ENCODE assay signal across 11 cellular contexts in the genomic region with DNA sequence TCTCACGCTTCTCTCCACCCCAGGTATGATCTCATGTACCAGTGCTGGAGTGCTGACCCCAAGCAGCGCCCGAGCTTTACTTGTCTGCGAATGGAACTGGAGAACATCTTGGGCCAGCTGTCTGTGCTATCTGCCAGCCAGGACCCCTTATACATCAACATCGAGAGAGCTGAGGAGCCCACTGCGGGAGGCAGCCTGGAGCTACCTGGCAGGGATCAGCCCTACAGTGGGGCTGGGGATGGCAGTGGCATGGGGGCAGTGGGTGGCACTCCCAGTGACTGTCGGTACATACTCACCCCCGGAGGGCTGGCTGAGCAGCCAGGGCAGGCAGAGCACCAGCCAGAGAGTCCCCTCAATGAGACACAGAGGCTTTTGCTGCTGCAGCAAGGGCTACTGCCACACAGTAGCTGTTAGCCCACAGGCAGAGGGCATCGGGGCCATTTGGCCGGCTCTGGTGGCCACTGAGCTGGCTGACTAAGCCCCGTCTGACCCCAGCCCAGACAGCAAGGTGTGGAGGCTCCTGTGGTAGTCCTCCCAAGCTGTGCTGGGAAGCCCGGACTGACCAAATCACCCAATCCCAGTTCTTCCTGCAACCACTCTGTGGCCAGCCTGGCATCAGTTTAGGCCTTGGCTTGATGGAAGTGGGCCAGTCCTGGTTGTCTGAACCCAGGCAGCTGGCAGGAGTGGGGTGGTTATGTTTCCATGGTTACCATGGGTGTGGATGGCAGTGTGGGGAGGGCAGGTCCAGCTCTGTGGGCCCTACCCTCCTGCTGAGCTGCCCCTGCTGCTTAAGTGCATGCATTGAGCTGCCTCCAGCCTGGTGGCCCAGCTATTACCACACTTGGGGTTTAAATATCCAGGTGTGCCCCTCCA. TPM values are rescaled to one million over a fixed set of nuclear protein-coding genes. Genes with fewer than 3 reads are reported as not detected.
DNase-seq lines count a peak whose midpoint lies in the region; ATAC-seq and TF ChIP-seq lines count a peak whose summit lies in the region.
"Had no signal": no experiment of that assay in that cellular context is flagged by ENCODE, and none has a peak within 500 bp of the region (broad histone marks: within the 10 kb centered on the region; RNA-seq: fewer than 3 reads in every experiment).

No MANE protein-coding gene starts in this region.

- intact Hi-C loops in Right ventricle myocardium superior (cut with DNase I) (no loop called here), mucosa of descending colon (cut with DNase I, micrococcal nuclease) (no loop called here), aorta (cut with DNase I) (no loop called here)

- no peak overlapping the region for H3K27ac ChIP-seq in right atrium auricular region
- H3K27ac ChIP-seq in coronary artery: peak overlapping the region; percentile 7 to 60
- no peak overlapping the region for H3K27ac ChIP-seq in aorta (ENCODE audit: low read depth in 1 of 2, low read length in 2 of 2)

- TF ChIP-seq CTCF in right atrium auricular region (IDR thresholded peaks at IDR 0.05) (no peak), coronary artery (IDR thresholded peaks at IDR 0.05) (no peak), mucosa of descending colon (IDR thresholded peaks at IDR 0.05) (no peak)

- H3K9me3 ChIP-seq in right atrium auricular region (no peaks in the 10 kb centered on the region), mucosa of descending colon (no peaks in the 10 kb centered on the region), aorta (ENCODE audit: control insufficient read depth, low read length) (no peaks in the 10 kb centered on the region)

- H3K4me3 ChIP-seq in right atrium auricular region: no peak overlapping the region
- no peak overlapping the region for H3K4me3 ChIP-seq in coronary artery
- H3K4me3 ChIP-seq in mucosa of descending colon: no peak overlapping the region
- no peak overlapping the region for H3K4me3 ChIP-seq in aorta (ENCODE audit: low read length in 2 of 2)

- no peaks in the 10 kb centered on the region for H3K27me3 ChIP-seq in right atrium auricular region
- no peaks in the 10 kb centered on the region for H3K27me3 ChIP-seq in aorta (ENCODE audit: control insufficient read depth in 1 of 2, insufficient read depth in 2 of 2, low read length in 1 of 2)

- H3K36me3 ChIP-seq in right atrium auricular region (no peaks in the 10 kb centered on the region), mucosa of descending colon (ENCODE audit: low read depth) (no peaks in the 10 kb centered on the region), aorta (ENCODE audit: control insufficient read depth in 1 of 2, insufficient read depth in 2 of 2, low read length in 1 of 2) (no peaks in the 10 kb centered on the region)

- DNase-seq in Right ventricle myocardium superior: no peak
- no peak for DNase-seq in right atrium auricular region (ENCODE audit: low spot score)
- no peak for DNase-seq in coronary artery (ENCODE audit: low spot score)
- no peak for DNase-seq in mucosa of descending colon
- no peak for DNase-seq in aorta
- DNase-seq in activated CD8-positive, alpha-beta memory T cell treated with anti-CD3 and anti-CD28 coated beads, Interleukin-2, amount 50 U/mL, for 4 hours: no peak
- DNase-seq: effector memory CD8-positive, alpha-beta T cell; NCI-H446; SHP77 had no signal

- ATAC-seq in Right ventricle myocardium superior (ENCODE audit: poor library complexity): peak; percentile 45
- ATAC-seq in mucosa of descending colon: peak; percentile 70
- peak; percentile 80 for ATAC-seq in aorta (ENCODE audit: low FRiP score)
- ATAC-seq in HG03439 (IDR thresholded peaks at IDR 0.05; ENCODE audit: unreplicated experiment): no peak
- ATAC-seq in HG02763 (IDR thresholded peaks at IDR 0.05; ENCODE audit: unreplicated experiment): no peak
- ATAC-seq: effector memory CD8-positive, alpha-beta T cell had no signal

- WGBS in aorta, 2 donors: 93 to 94% methylated on average over 12 of the region's 12 CpGs

- peaks cover 0 to 29% of the 10 kb centered on the region in 2 donors for H3K4me1 ChIP-seq in right atrium auricular region
- H3K4me1 ChIP-seq in mucosa of descending colon (ENCODE audit: low read depth): no peaks in the 10 kb centered on the region
- H3K4me1 ChIP-seq in aorta (ENCODE audit: control insufficient read depth in 1 of 2, insufficient read depth in 2 of 2, low read length in 2 of 2): no peaks in the 10 kb centered on the region

RNA-seq across cellular contexts. Expression of gene TYRO3, which starts 19.1 kb away (rescaled TPM):
- 4.3 TPM for total RNA-seq in Right ventricle myocardium superior
- total RNA-seq in right atrium auricular region: 1 to 10 TPM; 4.1 to 8.5 TPM
- 1 to 10 TPM; 1.9 to 8.5 (median 2.3) TPM for total RNA-seq in mucosa of descending colon
- 1 to 10 TPM; 6.0 to 9.8 TPM for total RNA-seq in aorta
- 1 to 10 TPM; 3.4 to 4.5 TPM for polyA plus RNA-seq in aorta

RNA-seq across cellular contexts. Expression of gene RPAP1, which starts 34.0 kb away (rescaled TPM):
- total RNA-seq in Right ventricle myocardium superior: 26.4 TPM
- 10 to 100 TPM; 10.4 to 25.3 TPM for total RNA-seq in right atrium auricular region
- 10 to 100 TPM; 25.1 to 32.7 (median 27.2) TPM for total RNA-seq in mucosa of descending colon
- total RNA-seq in aorta: 10 to 100 TPM; 19.9 to 27.5 TPM
- polyA plus RNA-seq in aorta: 1 to 10 TPM; 7.5 to 8.6 TPM

Comparison
In these comparisons a context has a peak if more than half of its experiments do, and no peak if none do; other contexts are left out.
1. ATAC-seq: peak in Right ventricle myocardium superior (single experiment), mucosa of descending colon (single experiment) and aorta (single experiment); none in HG03439 (single experiment) and HG02763 (single experiment).
2. H3K27ac ChIP-seq: peak in coronary artery (2 of 2); none in right atrium auricular region (0 of 2) and aorta (0 of 2).